8 cellular contexts compared by ENCODE assay signal in genomic region chr18:47931707-47932103, GRCh38. TPM values are rescaled to one million over a fixed set of nuclear protein-coding genes. Genes with fewer than 3 reads are reported as not detected.
DNase-seq lines count a peak whose midpoint lies in the region; ATAC-seq and TF ChIP-seq lines count a peak whose summit lies in the region.

No MANE protein-coding gene starts in this region.

- H3K4me1 Mint-ChIP-seq in brain = peaks cover 65% of the 10 kb centered on the region

- no peaks in the 10 kb centered on the region for H3K36me3 ChIP-seq in liver (ENCODE audit: control insufficient read depth in 4 of 4, insufficient read depth in 3 of 4, low read depth in 1 of 4, low read length in 3 of 4)
- H3K36me3 ChIP-seq in thymus (ENCODE audit: control insufficient read depth, insufficient read depth) = no peaks in the 10 kb centered on the region

- no peak for ATAC-seq in GM18511 (IDR thresholded peaks at IDR 0.05; ENCODE audit: unreplicated experiment)

- peak in 1 of 2 donors; percentile 12 for TF ChIP-seq RAD21 in liver (IDR thresholded peaks at IDR 0.05)

- in situ Hi-C loops in KBM-7 (cut with MboI; ENCODE audit: low pct_unique_long_range_greater_than_20kb, low sequenced_read_pairs) = no loop called here

- peaks cover 0 to 4% (median 0%) of the 10 kb centered on the region in 5 experiments for H3K9me3 Mint-ChIP-seq in brain

- peak overlapping the region; percentile 82 to 96 (median 87) for H3K27ac Mint-ChIP-seq in brain

- TF ChIP-seq CTCF in brain (conservative IDR thresholded peaks at IDR 0.05) (no peak), liver (IDR thresholded peaks at IDR 0.05; ENCODE audit: low read depth, low read length, missing input control) (no peak)

- DNase-seq in DMS53 treated with DMSO at 0.1 percent for 48 hours (lab: John Stamatoyannopoulos, UW; ENCODE audit: unreplicated experiment) (peak; percentile 78), KBM-7 (peak; percentile 87), SHP77 (lab: John Stamatoyannopoulos, UW) (peak; percentile 45 to 56), hippocampal formation (lab: John Stamatoyannopoulos, UW) (no peak)

- H3K36me3 Mint-ChIP-seq in brain = no peaks in the 10 kb centered on the region

- H3K9ac ChIP-seq in liver (ENCODE audit: low read depth in 1 of 2, low read length in 2 of 2) = no peak overlapping the region

- H3K4me3 ChIP-seq in liver (ENCODE audit: low read depth in 1 of 3, low read length in 3 of 3) (peak overlapping the region in 2 of 3 donors; percentile 60 to 99), thymus (ENCODE audit: low read length) (peak overlapping the region; percentile 97)

- H3K4me3 Mint-ChIP-seq in brain = peak overlapping the region; percentile 84 to 88 (median 86)

- peaks cover 4% of the 10 kb centered on the region for H3K27me3 Mint-ChIP-seq in brain

- H3K27ac ChIP-seq in liver (ENCODE audit: low read depth in 1 of 2, low read length in 2 of 2) = peak overlapping the region; percentile 76 to 94
- peak overlapping the region; percentile 100 for H3K27ac ChIP-seq in thymus (ENCODE audit: low read depth)

- 62% methylated on average over 8 of the region's 8 CpGs for WGBS in liver
- 7% methylated on average over 8 of the region's 8 CpGs for WGBS in thymus

- H3K27me3 ChIP-seq in liver (ENCODE audit: control insufficient read depth in 4 of 4, insufficient read depth in 4 of 4, low read length in 3 of 4) = no peaks in the 10 kb centered on the region
- no peaks in the 10 kb centered on the region for H3K27me3 ChIP-seq in thymus (ENCODE audit: control insufficient read depth, insufficient read depth)

- no peaks in the 10 kb centered on the region for H3K9me3 ChIP-seq in liver (ENCODE audit: control insufficient read depth in 4 of 4, low read length in 3 of 4)
- H3K9me3 ChIP-seq in thymus (ENCODE audit: control insufficient read depth) = no peaks in the 10 kb centered on the region

- H3K4me1 ChIP-seq in liver (ENCODE audit: control insufficient read depth in 4 of 4, insufficient read depth in 4 of 4, low read length in 3 of 4) = peaks cover 0 to 24% (median 13%) of the 10 kb centered on the region in 4 donors
- peaks cover 37% of the 10 kb centered on the region for H3K4me1 ChIP-seq in thymus (ENCODE audit: control insufficient read depth, insufficient read depth, low read length)

TF ChIP-seq in liver, 16 proteins besides CTCF, POLR2A, EP300 and RAD21:
- no peak for TF ChIP-seq ZBTB33 (IDR thresholded peaks at IDR 0.05)
- no peak for TF ChIP-seq FOXA2 (IDR thresholded peaks at IDR 0.05)
- TF ChIP-seq MAX (IDR thresholded peaks at IDR 0.05) = no peak
- no peak for TF ChIP-seq FOXA1 (IDR thresholded peaks at IDR 0.05)
- no peak for TF ChIP-seq RXRA (IDR thresholded peaks at IDR 0.05)
- no peak for TF ChIP-seq SP1 (IDR thresholded peaks at IDR 0.05)
- no peak for TF ChIP-seq NR2F2 (IDR thresholded peaks at IDR 0.05)

RNA-seq across cellular contexts. Expression of gene SMAD2, which starts 1.2 kb away (rescaled TPM):
- polyA plus RNA-seq in brain (ENCODE audit: insufficient read depth, low read depth, low replicate concordance) (73.8 TPM), liver (10 to 100 TPM; 11.8 to 16.6 TPM), thymus (37.0 TPM)
- total RNA-seq in liver = 10 to 100 TPM; 28.9 to 31.3 TPM

Comparison
In these comparisons a context has a peak if more than half of its experiments do, and no peak if none do; other contexts are left out.
1. DNase-seq: peak in DMS53 treated with DMSO at 0.1 percent for 48 hours (single experiment), KBM-7 (single experiment) and SHP77 (2 of 2); none in hippocampal formation (0 of 2).